In genomic region chr15:59138243-59138642, GRCh38 we compare ENCODE assay signal across 8 cellular contexts. TPM values are rescaled to one million over a fixed set of nuclear protein-coding genes. Genes with fewer than 3 reads are reported as not detected.
DNase-seq lines count a peak whose midpoint lies in the region; ATAC-seq and TF ChIP-seq lines count a peak whose summit lies in the region.

No MANE protein-coding gene starts in this region.

- H3K36me3 ChIP-seq in HCT116 (ENCODE audit: control insufficient read depth in 1 of 2, insufficient read depth in 2 of 2, low read length in 2 of 2) (peaks cover 19 to 28% of the 10 kb centered on the region in 2 experiments; a peak in 3 of 4 replicates), PC-9 (ENCODE audit: low read depth) (peaks cover 22% of the 10 kb centered on the region)

- no TSS peak for BruUV-seq in HCT116 (replicated peaks; lab: Mats Ljungman, UMichigan)
- no TSS peak for BruUV-seq in PC-9 (replicated peaks; lab: Mats Ljungman, UMichigan)

- no peak for TF ChIP-seq POLR2A in HCT116 (IDR thresholded peaks at IDR 0.05; ENCODE audit: borderline replicate concordance, extremely low read depth, insufficient read depth, insufficient read length)

- H3K4me1 ChIP-seq in HCT116 (ENCODE audit: control insufficient read depth in 1 of 2, insufficient read depth in 2 of 2, low read length in 2 of 2) (peaks cover 0 to 6% of the 10 kb centered on the region in 2 experiments; a peak in 1 of 4 replicates), PC-9 (replicated peaks; ENCODE audit: insufficient read depth) (no peaks in the 10 kb centered on the region)

- H3K27ac ChIP-seq in HCT116 (ENCODE audit: low read depth, low read length) (no peak overlapping the region), PC-9 (no peak overlapping the region)

- H3K79me2 ChIP-seq in HCT116 (ENCODE audit: insufficient read depth, low read length) (peaks cover 6% of the 10 kb centered on the region; the same call in 1 of the 2 replicates), PC-9 (ENCODE audit: low read depth) (no peaks in the 10 kb centered on the region)

- H2AFZ ChIP-seq in HCT116 (ENCODE audit: low read depth, low read length, poor library complexity, severe bottlenecking) (no peak overlapping the region), PC-9 (no peak overlapping the region)

- peak; percentile 61 for TF ChIP-seq RAD21 in HCT116 (IDR thresholded peaks at IDR 0.05; ENCODE audit: low read depth)

- no peaks in the 10 kb centered on the region for H3K9me3 Mint-ChIP-seq in activated T-helper 1 cell treated with anti-CD3 and anti-CD28 coated beads, Interleukin-12 subunit alpha, Interleukin-12 subunit beta, Interleukin-2, Interleukin-4 antibody, amounts not matched to agents 30 ng/mL and 10 ng/mL and 1 ng/mL, durations not matched to agents 14 hours and 24 hours and 36 hours
- no peaks in the 10 kb centered on the region for H3K9me3 Mint-ChIP-seq in glutamatergic neuron (ENCODE audit: unreplicated experiment)

- peak; percentile 90 to 97 (median 92) for TF ChIP-seq CTCF in HCT116 (IDR thresholded peaks at IDR 0.05 in 2 of 3, conservative IDR thresholded peaks at IDR 0.05 in 1 of 3; ENCODE audit: borderline replicate concordance in 1 of 3, insufficient read depth in 1 of 3, low read depth in 2 of 3, low read length in 2 of 3)
- peak; percentile 56; the same call in 1 of the 2 replicates for TF ChIP-seq CTCF in PC-9 (conservative IDR thresholded peaks at IDR 0.05)
- peak; percentile 56 for TF ChIP-seq CTCF in glutamatergic neuron (IDR thresholded peaks at IDR 0.05; ENCODE audit: partially characterized antibody, unreplicated experiment)

- no peaks in the 10 kb centered on the region for H3K27me3 Mint-ChIP-seq in activated T-helper 1 cell treated with anti-CD3 and anti-CD28 coated beads, Interleukin-12 subunit alpha, Interleukin-12 subunit beta, Interleukin-2, Interleukin-4 antibody, amounts not matched to agents 30 ng/mL and 10 ng/mL and 1 ng/mL, durations not matched to agents 14 hours and 24 hours and 36 hours (ENCODE audit: insufficient read depth)
- no peaks in the 10 kb centered on the region for H3K27me3 Mint-ChIP-seq in glutamatergic neuron (ENCODE audit: unreplicated experiment)

- POLR2A ChIA-PET in HCT116 (lab: Charles Lee) (no interaction called here), PC-9 (lab: Charles Lee; ENCODE audit: unreplicated experiment) (no interaction called here)

- RAD21 ChIA-PET in HCT116 (lab: Charles Lee; ENCODE audit: low non-redundant PET in 1 of 2, low total read pairs in 2 of 2, uncharacterized antibody in 2 of 2, unreplicated experiment in 2 of 2): no interaction called here

- intact Hi-C loops in HCT116 (cut with micrococcal nuclease) (loop anchor here (1.0 to 10.0 kb wide), 2 partner anchors 158 to 913 kb away; no protein-coding TSS in a partner anchor), PC-9 (cut with micrococcal nuclease; ENCODE audit: unreplicated experiment) (loop anchor here (10.0 kb wide), 1 partner anchor 923 kb away; no protein-coding TSS in a partner anchor)
- intact Hi-C loops in activated T-helper 1 cell treated with anti-CD3 and anti-CD28 coated beads, Interleukin-12 subunit alpha, Interleukin-12 subunit beta, Interleukin-2, Interleukin-4 antibody, amounts not matched to agents 30 ng/mL and 10 ng/mL and 1 ng/mL, durations not matched to agents 14 hours and 24 hours and 36 hours (cut with micrococcal nuclease): loop anchor here (1.0 kb wide), 1 partner anchor 158 kb away; no protein-coding TSS in a partner anchor

- H3K4me3 Mint-ChIP-seq in activated T-helper 1 cell treated with anti-CD3 and anti-CD28 coated beads, Interleukin-12 subunit alpha, Interleukin-12 subunit beta, Interleukin-2, Interleukin-4 antibody, amounts not matched to agents 30 ng/mL and 10 ng/mL and 1 ng/mL, durations not matched to agents 14 hours and 24 hours and 36 hours: no peak overlapping the region
- no peak overlapping the region for H3K4me3 Mint-ChIP-seq in glutamatergic neuron (ENCODE audit: unreplicated experiment)

- H3K9ac ChIP-seq in HCT116 (ENCODE audit: low read length): no peak overlapping the region

- DNase-seq in EL (peak; percentile 51), HCT116 (ENCODE audit: low read depth, low spot score) (peak; percentile 46), PC-9 (peak in 1 of 2 experiments; percentile 34), glutamatergic neuron (peak; percentile 66)
- peak; percentile 37 for DNase-seq in activated T-helper 1 cell treated with anti-CD3 and anti-CD28 coated beads, Interleukin-12 subunit alpha, Interleukin-12 subunit beta, Interleukin-2, Interleukin-4 antibody, amounts not matched to agents 30 ng/mL and 10 ng/mL and 1 ng/mL, durations not matched to agents 14 hours and 24 hours and 36 hours (ENCODE audit: low spot score)
- DNase-seq in stimulated activated CD4-positive, alpha-beta T cell treated with anti-CD3 and anti-CD28 coated beads, Interleukin-12 subunit alpha, Interleukin-12 subunit beta, amount 100 ng/mL, for 48 hours (ENCODE audit: low read depth in 2 of 3, low spot score in 1 of 3): peak; percentile 35 to 42 (median 42)

- H3K4me2 ChIP-seq in HCT116 (ENCODE audit: low read length): no peak overlapping the region
- H3K4me2 ChIP-seq in PC-9: no peak overlapping the region

- peaks cover 50% of the 10 kb centered on the region for H3K36me3 Mint-ChIP-seq in activated T-helper 1 cell treated with anti-CD3 and anti-CD28 coated beads, Interleukin-12 subunit alpha, Interleukin-12 subunit beta, Interleukin-2, Interleukin-4 antibody, amounts not matched to agents 30 ng/mL and 10 ng/mL and 1 ng/mL, durations not matched to agents 14 hours and 24 hours and 36 hours (ENCODE audit: low read depth)
- no peaks in the 10 kb centered on the region for H3K36me3 Mint-ChIP-seq in glutamatergic neuron (ENCODE audit: unreplicated experiment)

- no peaks in the 10 kb centered on the region for H4K20me1 ChIP-seq in HCT116 (ENCODE audit: insufficient read depth)
- no peaks in the 10 kb centered on the region for H4K20me1 ChIP-seq in PC-9 (ENCODE audit: insufficient read depth)

- H3K4me3 ChIP-seq in HCT116 (replicated peaks in 1 of 2; ENCODE audit: low read depth in 1 of 2, low read length in 2 of 2) (no peak overlapping the region), PC-9 (no peak overlapping the region)

- H3K4me1 Mint-ChIP-seq in activated T-helper 1 cell treated with anti-CD3 and anti-CD28 coated beads, Interleukin-12 subunit alpha, Interleukin-12 subunit beta, Interleukin-2, Interleukin-4 antibody, amounts not matched to agents 30 ng/mL and 10 ng/mL and 1 ng/mL, durations not matched to agents 14 hours and 24 hours and 36 hours (ENCODE audit: low read depth): peaks cover 48% of the 10 kb centered on the region
- H3K4me1 Mint-ChIP-seq in glutamatergic neuron (ENCODE audit: low read depth, unreplicated experiment): no peaks in the 10 kb centered on the region

- CTCF ChIA-PET in HCT116 (lab: Charles Lee) (interaction anchor here (0.7 to 1.5 kb wide), 6 partner anchors 19 to 910 kb away, joined by 3 to 8 read pairs (median 6); no protein-coding TSS in a partner anchor), PC-9 (lab: Charles Lee) (interaction anchor here (0.5 kb wide), 1 partner anchor 1387 kb away, joined by 6 read pairs; no protein-coding TSS in a partner anchor)

- H3K27me3 ChIP-seq in HCT116 (ENCODE audit: insufficient read depth, low read length) (no peaks in the 10 kb centered on the region), PC-9 (ENCODE audit: insufficient read depth, low read depth) (no peaks in the 10 kb centered on the region)

- no peaks in the 10 kb centered on the region for H3K9me2 ChIP-seq in HCT116 (ENCODE audit: insufficient read depth)
- no peaks in the 10 kb centered on the region for H3K9me2 ChIP-seq in PC-9 (ENCODE audit: insufficient read depth)

- peak; percentile 95 for ATAC-seq in HCT116
- ATAC-seq in GM18517 (IDR thresholded peaks at IDR 0.05; ENCODE audit: unreplicated experiment): no peak
- ATAC-seq in GM18498 (IDR thresholded peaks at IDR 0.05; ENCODE audit: unreplicated experiment): no peak

- H3F3A ChIP-seq in PC-9 (ENCODE audit: insufficient read depth, low read depth): no peaks in the 10 kb centered on the region

- no peaks in the 10 kb centered on the region for H3K9me3 ChIP-seq in HCT116 (ENCODE audit: control insufficient read depth in 1 of 2, insufficient read depth in 1 of 2, low read depth in 1 of 2, low read length in 2 of 2)
- no peaks in the 10 kb centered on the region for H3K9me3 ChIP-seq in PC-9 (ENCODE audit: insufficient read depth, low read depth)

- H3K27ac Mint-ChIP-seq in activated T-helper 1 cell treated with anti-CD3 and anti-CD28 coated beads, Interleukin-12 subunit alpha, Interleukin-12 subunit beta, Interleukin-2, Interleukin-4 antibody, amounts not matched to agents 30 ng/mL and 10 ng/mL and 1 ng/mL, durations not matched to agents 14 hours and 24 hours and 36 hours: peak overlapping the region; percentile 88
- H3K27ac Mint-ChIP-seq in glutamatergic neuron (ENCODE audit: unreplicated experiment): no peak overlapping the region

TF ChIP-seq in HCT116, 20 proteins besides CTCF, POLR2A, EP300 and RAD21:
- TF ChIP-seq CBX3 (IDR thresholded peaks at IDR 0.05; ENCODE audit: low read depth) (peak; percentile 81), ATF3 (IDR thresholded peaks at IDR 0.05) (no peak), ZFX (IDR thresholded peaks at IDR 0.05) (no peak), EZH2 (IDR thresholded peaks at IDR 0.05) (no peak), CEBPB (IDR thresholded peaks at IDR 0.05; ENCODE audit: low read depth) (no peak), YY1 (IDR thresholded peaks at IDR 0.05; ENCODE audit: extremely low read depth, insufficient replicate concordance, low read depth, low read length) (peak; percentile 49)

RNA-seq across cellular contexts. Expression of gene CCNB2, which starts 33.3 kb away (rescaled TPM):
- 88.7 TPM for total RNA-seq in HCT116 (2021; ENCODE audit: unreplicated experiment)
- 107 and 134 TPM in 2 replicates for polyA plus RNA-seq in HCT116 (2012)
- 77.1 and 99.2 TPM in 2 replicates for total RNA-seq in PC-9 (2021)
- total RNA-seq in activated T-helper 1 cell treated with anti-CD3 and anti-CD28 coated beads, Interleukin-12 subunit alpha, Interleukin-12 subunit beta, Interleukin-2, Interleukin-4 antibody, amounts not matched to agents 30 ng/mL and 10 ng/mL and 1 ng/mL, durations not matched to agents 14 hours and 24 hours and 36 hours: 36.6 and 38.2 TPM in 2 replicates
- 13.1 TPM for total RNA-seq in glutamatergic neuron (ENCODE audit: unreplicated experiment)
